ENCODE assay signal across 11 cellular contexts in the genomic region with DNA sequence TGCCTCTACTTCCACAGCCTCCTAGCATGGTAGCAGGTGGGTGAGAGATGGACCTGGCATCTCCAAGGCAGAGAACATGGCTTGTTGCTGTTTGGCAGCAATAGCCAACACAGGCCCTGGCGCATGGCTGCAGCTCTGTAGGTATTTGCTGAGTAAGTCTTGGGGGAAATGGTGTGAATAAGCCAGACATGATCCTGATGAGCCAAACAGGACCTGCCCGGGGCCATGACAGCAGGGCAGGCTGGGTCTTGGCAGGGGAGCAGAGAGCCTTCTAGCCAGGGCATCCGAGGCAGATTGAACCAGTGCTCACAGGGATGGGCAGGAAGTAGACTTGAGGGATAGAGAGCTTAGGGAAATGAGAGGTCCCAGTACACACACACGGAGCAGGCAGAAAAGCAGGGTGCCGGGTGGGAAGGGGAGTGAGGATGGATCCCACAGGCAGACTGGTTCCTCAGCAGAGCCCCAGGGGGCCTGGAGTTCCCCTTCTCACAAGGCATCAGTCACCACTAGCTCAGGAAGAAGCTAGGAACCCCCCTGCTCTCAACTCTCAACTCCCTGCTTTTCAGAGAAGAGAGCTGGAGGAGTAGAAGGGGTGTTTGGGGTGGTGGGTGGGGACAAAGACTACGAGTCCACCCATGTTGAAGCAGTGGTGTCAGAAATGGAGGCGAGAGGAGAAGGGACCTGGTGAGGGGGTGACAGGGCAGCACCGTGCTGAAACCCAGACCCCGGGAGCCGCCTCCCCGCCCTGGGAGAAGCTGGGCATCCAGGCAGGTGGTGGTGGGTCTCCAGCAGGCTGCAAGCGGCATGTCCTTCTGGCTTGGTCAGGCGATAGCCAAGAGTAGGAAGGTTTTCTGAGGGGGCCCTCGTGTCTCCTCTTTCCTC.
DNase-seq lines count a peak whose midpoint lies in the region; ATAC-seq and TF ChIP-seq lines count a peak whose summit lies in the region.
"Had no signal": no experiment of that assay in that cellular context is flagged by ENCODE, and none has a peak within 500 bp of the region (broad histone marks: within the 10 kb centered on the region; RNA-seq: fewer than 3 reads in every experiment).

No MANE protein-coding gene starts in this region.

- CTCF ChIA-PET in CD8-positive, alpha-beta T cell (lab: Charles Lee): interaction anchor here (0.7 to 1.5 kb wide), 6 partner anchors 50 to 173 kb away, joined by 3 to 4 read pairs (median 3); no protein-coding TSS in a partner anchor
- CTCF ChIA-PET in PC-9 (lab: Charles Lee) (no interaction called here), A673 (lab: Charles Lee) (no interaction called here)

- H4K20me1 ChIP-seq in PC-9 (ENCODE audit: insufficient read depth): no peaks in the 10 kb centered on the region

- ATAC-seq in CD8-positive, alpha-beta T cell: no peak

- intact Hi-C loops in CD8-positive, alpha-beta T cell (cut with DNase I, micrococcal nuclease): no loop called here
- intact Hi-C loops in PC-9 (cut with micrococcal nuclease; ENCODE audit: unreplicated experiment): no loop called here
- intact Hi-C loops in A673 (cut with micrococcal nuclease; ENCODE audit: unreplicated experiment): no loop called here

- H3K27me3 ChIP-seq in CD8-positive, alpha-beta T cell (ENCODE audit: insufficient read depth, low read length): no peaks in the 10 kb centered on the region
- H3K27me3 ChIP-seq in PC-9 (ENCODE audit: insufficient read depth, low read depth): no peaks in the 10 kb centered on the region
- H3K27me3 ChIP-seq in A673 (replicated peaks; ENCODE audit: insufficient read depth, low read depth, low read length, poor library complexity): no peaks in the 10 kb centered on the region
- H3K27me3 ChIP-seq: SJCRH30 had no signal

- no peaks in the 10 kb centered on the region for H3K9me3 Mint-ChIP-seq in CD8-positive, alpha-beta T cell
- peaks cover 5% of the 10 kb centered on the region for H3K9me3 Mint-ChIP-seq in neural crest cell

- H3K4me3 Mint-ChIP-seq in CD8-positive, alpha-beta T cell: no peak overlapping the region
- no peak overlapping the region for H3K4me3 Mint-ChIP-seq in neural crest cell

- H3K36me3 ChIP-seq in CD8-positive, alpha-beta T cell (ENCODE audit: insufficient read depth, low read length): no peaks in the 10 kb centered on the region
- no peaks in the 10 kb centered on the region for H3K36me3 ChIP-seq in PC-9 (ENCODE audit: low read depth)
- H3K36me3 ChIP-seq in A673 (ENCODE audit: insufficient read depth, low read length, poor library complexity, severe bottlenecking): no peaks in the 10 kb centered on the region

- BruUV-seq in PC-9 (replicated peaks; lab: Mats Ljungman, UMichigan) (no TSS peak), A673 (replicated peaks; lab: Mats Ljungman, UMichigan) (no TSS peak)

- H3K27me3 Mint-ChIP-seq in CD8-positive, alpha-beta T cell (ENCODE audit: low read depth): no peaks in the 10 kb centered on the region
- H3K27me3 Mint-ChIP-seq in neural crest cell (ENCODE audit: low read depth): no peaks in the 10 kb centered on the region

- no peak for DNase-seq in CD8-positive, alpha-beta T cell
- DNase-seq in PC-9 (no peak), epithelial cell of esophagus (ENCODE audit: low read depth) (peak; percentile 93), neural crest cell (ENCODE audit: low read depth, low spot score) (no peak), iPS-NIHi11 (ENCODE audit: low spot score) (no peak), A673 (ENCODE audit: low spot score) (no peak), hypothalamus (lab: John Stamatoyannopoulos, UW) (no peak), NCI-H2107 (lab: John Stamatoyannopoulos, UW) (no peak)
- DNase-seq: kidney glomerular epithelial cell, NCI-H1436 treated with DMSO at 0.1 percent for 48 hours, SJCRH30 had no signal

- H2AFZ ChIP-seq in PC-9: no peak overlapping the region

- POLR2A ChIA-PET in CD8-positive, alpha-beta T cell (lab: Charles Lee): interaction anchor here (0.6 kb wide), 1 partner anchor 143 kb away, joined by 3 read pairs; no protein-coding TSS in a partner anchor
- POLR2A ChIA-PET in PC-9 (lab: Charles Lee; ENCODE audit: unreplicated experiment): no interaction called here
- POLR2A ChIA-PET in A673 (lab: Charles Lee; ENCODE audit: low non-redundant PET): interaction anchor here (0.6 kb wide), 1 partner anchor 318 kb away, joined by 10 read pairs; no protein-coding TSS in a partner anchor

- H3K4me3 ChIP-seq in CD8-positive, alpha-beta T cell (ENCODE audit: low read depth, low read length): no peak overlapping the region
- H3K4me3 ChIP-seq in PC-9 (no peak overlapping the region), epithelial cell of esophagus (ENCODE audit: low read length) (no peak overlapping the region), A673 (ENCODE audit: low read depth, low read length, poor library complexity, severe bottlenecking) (no peak overlapping the region)
- H3K4me3 ChIP-seq: SJCRH30 had no signal

- peak overlapping the region; percentile 24; the same call in 1 of the 2 replicates for H3K4me2 ChIP-seq in PC-9

- peaks cover 8% of the 10 kb centered on the region for H3K36me3 Mint-ChIP-seq in CD8-positive, alpha-beta T cell
- peaks cover 9% of the 10 kb centered on the region for H3K36me3 Mint-ChIP-seq in neural crest cell (ENCODE audit: low read depth)

- H3F3A ChIP-seq in PC-9 (ENCODE audit: insufficient read depth, low read depth): peaks cover 47% of the 10 kb centered on the region

- no peak overlapping the region for H3K27ac ChIP-seq in CD8-positive, alpha-beta T cell (ENCODE audit: low read depth, low read length)
- no peak overlapping the region for H3K27ac ChIP-seq in PC-9
- H3K27ac ChIP-seq in A673 (ENCODE audit: low read depth, low read length, poor library complexity, severe bottlenecking): no peak overlapping the region
- H3K27ac ChIP-seq: SJCRH30 had no signal

- peaks cover 49% of the 10 kb centered on the region for H3K4me1 ChIP-seq in CD8-positive, alpha-beta T cell (ENCODE audit: insufficient read depth, low read length)
- H3K4me1 ChIP-seq in PC-9 (replicated peaks; ENCODE audit: insufficient read depth) (peaks cover 78% of the 10 kb centered on the region), A673 (ENCODE audit: insufficient read depth, low read length, poor library complexity, severe bottlenecking) (no peaks in the 10 kb centered on the region)

- peaks cover 69% of the 10 kb centered on the region for H3K4me1 Mint-ChIP-seq in CD8-positive, alpha-beta T cell (ENCODE audit: low read depth)
- H3K4me1 Mint-ChIP-seq in neural crest cell: peaks cover 50% of the 10 kb centered on the region

- H3K79me2 ChIP-seq in PC-9 (ENCODE audit: low read depth): peaks cover 32% of the 10 kb centered on the region

- TF ChIP-seq CTCF in CD8-positive, alpha-beta T cell (IDR thresholded peaks at IDR 0.05): no peak
- TF ChIP-seq CTCF in PC-9 (conservative IDR thresholded peaks at IDR 0.05) (no peak), epithelial cell of esophagus (IDR thresholded peaks at IDR 0.05; ENCODE audit: insufficient read depth, low read depth, low read length, missing control alignments) (no peak), neural crest cell (conservative IDR thresholded peaks at IDR 0.05) (no peak), A673 (conservative IDR thresholded peaks at IDR 0.05; ENCODE audit: low read depth, low read length) (no peak)

- no peaks in the 10 kb centered on the region for H3K9me2 ChIP-seq in PC-9 (ENCODE audit: insufficient read depth)

- peak overlapping the region; percentile 74 for H3K27ac Mint-ChIP-seq in CD8-positive, alpha-beta T cell
- H3K27ac Mint-ChIP-seq in neural crest cell (ENCODE audit: unreplicated experiment): peak overlapping the region; percentile 46

- no peaks in the 10 kb centered on the region for H3K9me3 ChIP-seq in CD8-positive, alpha-beta T cell (ENCODE audit: low read length)
- H3K9me3 ChIP-seq in PC-9 (ENCODE audit: insufficient read depth, low read depth) (no peaks in the 10 kb centered on the region), A673 (ENCODE audit: low read depth, low read length, poor library complexity, severe bottlenecking) (no peaks in the 10 kb centered on the region)
